In genomic region chr16:78297066-78297666, GRCh38 we compare ENCODE assay signal across 17 cellular contexts.
DNase-seq lines count a peak whose midpoint lies in the region; TF ChIP-seq lines count a peak whose summit lies in the region.
"Had no signal": no experiment of that assay in that cellular context is flagged by ENCODE, and none has a peak within 500 bp of the region (broad histone marks: within the 10 kb centered on the region; RNA-seq: fewer than 3 reads in every experiment).

No MANE protein-coding gene starts in this region.

- H3K4me3 ChIP-seq in HEK293 (ENCODE audit: low read depth, low read length) (no peak overlapping the region), fibroblast of mammary gland (ENCODE audit: control insufficient read depth, low read depth, low read length) (no peak overlapping the region)
- H3K4me3 ChIP-seq: GM23338, heart left ventricle, sigmoid colon, SJSA1, testis had no signal

- TF ChIP-seq CTCF in HEK293 (tag by site-specific recombination; IDR thresholded peaks at IDR 0.05) (no peak), fibroblast of mammary gland (conservative IDR thresholded peaks at IDR 0.05; ENCODE audit: control insufficient read depth, insufficient read depth, low read depth, low read length) (no peak)

- H3K4me1 ChIP-seq in HEK293 (ENCODE audit: control insufficient read depth, insufficient read depth, low read length), result peaks cover 11% of the 10 kb centered on the region
- H3K4me1 ChIP-seq: SJSA1, testis had no signal

- DNase-seq in NCI-H345 treated with DMSO at 0.1 percent for 48 hours (lab: John Stamatoyannopoulos, UW; ENCODE audit: unreplicated experiment) (peak; percentile 27), fibroblast of mammary gland (ENCODE audit: low read depth) (peak; percentile 3), renal cortical epithelial cell (ENCODE audit: low read depth) (peak; percentile 40), DMS79 treated with DMSO at 0.1 percent for 48 hours (lab: John Stamatoyannopoulos, UW) (no peak), NOMO-1 treated with dmso at 0.1 percent for 144 hours (lab: John Stamatoyannopoulos, UW; ENCODE audit: unreplicated experiment) (no peak), epidermal melanocyte (ENCODE audit: insufficient read length, low spot score) (no peak)
- DNase-seq in activated T-cell treated with anti-CD3 and anti-CD28 coated beads, Interleukin-2, amount 50 U/mL, for 48 hours, result no peak
- DNase-seq: activated naive CD8-positive, alpha-beta T cell treated with anti-CD3 and anti-CD28 coated beads, Interleukin-2, amount 10 ng/mL, durations not matched to agents 7 days and 5 days; islet precursor cell; sigmoid colon; stimulated activated CD4-positive, alpha-beta T cell treated with anti-CD3 and anti-CD28 coated beads, Interleukin-4, amount 100 ng/mL, for 4 hours; stimulated activated CD8-positive, alpha-beta memory T cell treated with anti-CD3 and anti-CD28 coated beads, Interleukin-4, amount 100 ng/mL, for 48 hours; testis had no signal

- H3K36me3 ChIP-seq in HEK293 (ENCODE audit: control insufficient read depth in 2 of 2, insufficient read depth in 1 of 2, low read length in 2 of 2), result no peaks in the 10 kb centered on the region
- H3K36me3 ChIP-seq: heart left ventricle, sigmoid colon, SJSA1 had no signal

- H3K9me3 ChIP-seq in HEK293 (ENCODE audit: control insufficient read depth, insufficient read depth, low read depth, low read length), result no peaks in the 10 kb centered on the region
- H3K9me3 ChIP-seq: sigmoid colon, SJSA1, testis had no signal

- H3K27ac ChIP-seq in HEK293 (ENCODE audit: extremely low read depth, low read depth, low read length), result no peak overlapping the region
- H3K27ac ChIP-seq: heart left ventricle, sigmoid colon, SJSA1, testis had no signal

- CTCF ChIA-PET in HEK293 (lab: Yijun Ruan, JAX), result no interaction called here

- POLR2A ChIA-PET in HEK293 (lab: Yijun Ruan, JAX), result no interaction called here

TF ChIP-seq in HEK293, 187 proteins besides CTCF, POLR2A, EP300 and RAD21 (continues in another document):
- TF ChIP-seq ZFHX2 (tag by site-specific recombination; conservative IDR thresholded peaks at IDR 0.05), result peak; percentile 77
- peak; percentile 96 for TF ChIP-seq WT1 (tag by site-specific recombination; IDR thresholded peaks at IDR 0.05)
- TF ChIP-seq ZNF660 (tag by site-specific recombination; IDR thresholded peaks at IDR 0.05), result no peak
- TF ChIP-seq ZNF843 (tag by site-specific recombination; IDR thresholded peaks at IDR 0.05), result peak; percentile 82
- TF ChIP-seq MZF1 (tag by site-specific recombination; IDR thresholded peaks at IDR 0.05; ENCODE audit: borderline replicate concordance), result 0 out of 2 replicates have a peak, but pooled peaks have one; percentile 51
- TF ChIP-seq FEZF1 (tag by site-specific recombination; IDR thresholded peaks at IDR 0.05), result peak; percentile 61
- TF ChIP-seq PRDM6 (tag by site-specific recombination; IDR thresholded peaks at IDR 0.05), result peak; percentile 40
- 0 out of 2 replicates have a peak, but pooled peaks have one; percentile 26 for TF ChIP-seq ZXDB (tag by site-specific recombination; IDR thresholded peaks at IDR 0.05)
- TF ChIP-seq ZNF223 (tag by site-specific recombination; IDR thresholded peaks at IDR 0.05), result no peak
- peak; percentile 65; the same call in 1 of the 2 replicates for TF ChIP-seq ZNF423 (tag by site-specific recombination; IDR thresholded peaks at IDR 0.05)
- no peak for TF ChIP-seq ZNF510 (tag by site-specific recombination; IDR thresholded peaks at IDR 0.05; ENCODE audit: insufficient replicate concordance)
- TF ChIP-seq ZBTB17 (tag by site-specific recombination; IDR thresholded peaks at IDR 0.05), result peak; percentile 41; the same call in 1 of the 2 replicates
- peak; percentile 48; the same call in 1 of the 2 replicates for TF ChIP-seq ZIC2 (tag by site-specific recombination; IDR thresholded peaks at IDR 0.05)
- TF ChIP-seq ZNF221 (tag by site-specific recombination; IDR thresholded peaks at IDR 0.05; ENCODE audit: borderline replicate concordance), result no peak
- no peak for TF ChIP-seq ZNF16 (tag by site-specific recombination; IDR thresholded peaks at IDR 0.05; ENCODE audit: low read depth)
- TF ChIP-seq ZSCAN30 (tag by site-specific recombination; IDR thresholded peaks at IDR 0.05), result peak; percentile 87
- TF ChIP-seq ZNF248 (tag by site-specific recombination; IDR thresholded peaks at IDR 0.05), result no peak
- TF ChIP-seq, protein P1, sequence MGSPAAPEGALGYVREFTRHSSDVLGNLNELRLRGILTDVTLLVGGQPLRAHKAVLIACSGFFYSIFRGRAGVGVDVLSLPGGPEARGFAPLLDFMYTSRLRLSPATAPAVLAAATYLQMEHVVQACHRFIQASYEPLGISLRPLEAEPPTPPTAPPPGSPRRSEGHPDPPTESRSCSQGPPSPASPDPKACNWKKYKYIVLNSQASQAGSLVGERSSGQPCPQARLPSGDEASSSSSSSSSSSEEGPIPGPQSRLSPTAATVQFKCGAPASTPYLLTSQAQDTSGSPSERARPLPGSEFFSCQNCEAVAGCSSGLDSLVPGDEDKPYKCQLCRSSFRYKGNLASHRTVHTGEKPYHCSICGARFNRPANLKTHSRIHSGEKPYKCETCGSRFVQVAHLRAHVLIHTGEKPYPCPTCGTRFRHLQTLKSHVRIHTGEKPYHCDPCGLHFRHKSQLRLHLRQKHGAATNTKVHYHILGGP (tag by site-specific recombination; IDR thresholded peaks at IDR 0.05), result peak; percentile 64; the same call in 1 of the 2 replicates
- TF ChIP-seq SCRT1 (tag by site-specific recombination; IDR thresholded peaks at IDR 0.05; ENCODE audit: borderline replicate concordance), result no peak
- TF ChIP-seq GFI1B (tag by site-specific recombination; IDR thresholded peaks at IDR 0.05), result peak; percentile 74; the same call in 1 of the 2 replicates
- TF ChIP-seq EGR2 (tag by site-specific recombination; IDR thresholded peaks at IDR 0.05; ENCODE audit: low read depth), result peak; percentile 29; the same call in 1 of the 2 replicates
- peak; percentile 50; the same call in 1 of the 2 replicates for TF ChIP-seq SCRT2 (tag by site-specific recombination; IDR thresholded peaks at IDR 0.05)
- TF ChIP-seq ZBTB44 (tag by site-specific recombination; IDR thresholded peaks at IDR 0.05), result peak; percentile 73; the same call in 1 of the 2 replicates
- TF ChIP-seq ZNF521 (tag by site-specific recombination; IDR thresholded peaks at IDR 0.05), result no peak
- no peak for TF ChIP-seq BCL11A (tag by site-specific recombination; IDR thresholded peaks at IDR 0.05; ENCODE audit: low read depth)
- TF ChIP-seq ZNF10 (tag by site-specific recombination; IDR thresholded peaks at IDR 0.05), result no peak
- TF ChIP-seq ZBTB20 (tag by site-specific recombination; IDR thresholded peaks at IDR 0.05), result peak; percentile 80
- TF ChIP-seq PBX3 (CRISPR knock-in tag; IDR thresholded peaks at IDR 0.05), result no peak
- peak; percentile 59 for TF ChIP-seq GLIS1 (tag by site-specific recombination; IDR thresholded peaks at IDR 0.05)

Comparison
In these comparisons a context has a peak if more than half of its experiments do, and no peak if none do; other contexts are left out.
1. DNase-seq: peak in NCI-H345 treated with DMSO at 0.1 percent for 48 hours (single experiment), fibroblast of mammary gland (single experiment) and renal cortical epithelial cell (single experiment); none in DMS79 treated with DMSO at 0.1 percent for 48 hours (single experiment), NOMO-1 treated with dmso at 0.1 percent for 144 hours (single experiment), epidermal melanocyte (single experiment) and activated T-cell treated with anti-CD3 and anti-CD28 coated beads, Interleukin-2, amount 50 U/mL, for 48 hours (0 of 2).